19 cellular contexts compared by ENCODE assay signal in the genomic region with DNA sequence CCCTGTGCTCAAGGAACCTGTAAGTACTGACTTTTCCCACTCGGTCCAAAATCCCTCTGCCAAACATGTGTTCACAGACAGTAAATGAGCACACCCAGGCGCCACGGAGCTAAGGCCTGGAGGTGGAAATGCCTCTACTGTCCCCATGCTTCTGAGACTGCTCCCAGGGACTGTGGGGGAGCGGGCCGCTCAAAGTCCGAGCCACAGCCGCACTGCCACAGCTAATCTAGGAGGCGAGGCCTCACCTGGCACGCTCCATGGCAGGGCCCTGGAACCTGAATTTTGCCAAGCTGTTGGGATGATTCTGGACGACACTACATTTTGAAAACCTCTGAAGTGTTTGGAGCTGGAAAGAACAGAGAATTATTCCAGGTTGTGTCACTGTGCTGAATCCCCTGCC.
A peak's percentile ranks its signal among the peaks of the same experiment; 100 is the strongest.
DNase-seq lines count a peak whose midpoint lies in the region; ATAC-seq, FAIRE-seq and TF ChIP-seq lines count a peak whose summit lies in the region.
"Had no signal": no experiment of that assay in that cellular context is flagged by ENCODE, and none has a peak within 500 bp of the region (broad histone marks: within the 10 kb centered on the region; RNA-seq: fewer than 3 reads in every experiment).

No MANE protein-coding gene starts in this region.

- no peak overlapping the region for H3K4me2 ChIP-seq in HepG2 (ENCODE audit: low read depth, low read length)

- peaks cover 14% of the 10 kb centered on the region for H3K27me3 Mint-ChIP-seq in glutamatergic neuron (ENCODE audit: unreplicated experiment)

- TF ChIP-seq POLR2A in right lobe of liver (IDR thresholded peaks at IDR 0.05), result no peak
- TF ChIP-seq POLR2A in HepG2 (IDR thresholded peaks at IDR 0.05; ENCODE audit: insufficient read depth in 1 of 2, low read depth in 2 of 2, low read length in 2 of 2), result no peak
- no peak for TF ChIP-seq POLR2A in sigmoid colon (IDR thresholded peaks at IDR 0.05)
- TF ChIP-seq POLR2A in suprapubic skin (IDR thresholded peaks at IDR 0.05), result no peak

- POLR2A ChIA-PET in HepG2 (lab: Yijun Ruan, JAX), result no interaction called here

- H3K4me1 ChIP-seq in right lobe of liver (no peaks in the 10 kb centered on the region), HepG2 (ENCODE audit: insufficient read depth, low read length) (no peaks in the 10 kb centered on the region), sigmoid colon (peaks cover 0 to 23% (median 19%) of the 10 kb centered on the region in 4 donors), suprapubic skin (peaks cover 5% of the 10 kb centered on the region)
- H3K4me1 ChIP-seq: SJSA1 had no signal

- H3K9me3 ChIP-seq in right lobe of liver, result no peaks in the 10 kb centered on the region
- H3K9me3 ChIP-seq in HepG2 (ENCODE audit: low read length), result no peaks in the 10 kb centered on the region
- H3K9me3 ChIP-seq in sigmoid colon, result no peaks in the 10 kb centered on the region
- no peaks in the 10 kb centered on the region for H3K9me3 ChIP-seq in suprapubic skin
- H3K9me3 ChIP-seq: HAP-1, SJSA1 had no signal

- peak in 3 of 4 donors; percentile 16 to 39 (median 31) for ATAC-seq in right lobe of liver
- no peak for ATAC-seq in HepG2

- CTCF ChIA-PET in HepG2 (lab: Yijun Ruan, JAX; ENCODE audit: low intra/inter-chr PET ratio, low total read pairs), result no interaction called here

- H3K27ac Mint-ChIP-seq in glutamatergic neuron (ENCODE audit: unreplicated experiment), result peak overlapping the region; percentile 80

- intact Hi-C loops in right lobe of liver (cut with DNase I) (no loop called here), HepG2 (cut with micrococcal nuclease; ENCODE audit: unreplicated experiment) (no loop called here), sigmoid colon (cut with DNase I) (loop anchor here (10.0 kb wide), 1 partner anchor 355 kb away; no protein-coding TSS in a partner anchor)

- H3K36me3 Mint-ChIP-seq in glutamatergic neuron (ENCODE audit: unreplicated experiment), result no peaks in the 10 kb centered on the region

- TF ChIP-seq EP300 in HepG2 (IDR thresholded peaks at IDR 0.05; ENCODE audit: low read depth in 2 of 2, low read length in 2 of 2) (no peak), HepG2 (CRISPR knock-in tag; IDR thresholded peaks at IDR 0.05; ENCODE audit: borderline replicate concordance) (no peak), sigmoid colon (IDR thresholded peaks at IDR 0.05) (no peak), suprapubic skin (IDR thresholded peaks at IDR 0.05) (no peak)

- no peaks in the 10 kb centered on the region for H4K20me1 ChIP-seq in HepG2 (ENCODE audit: insufficient read depth, low read length)

- H3K27me3 ChIP-seq in right lobe of liver (no peaks in the 10 kb centered on the region), HepG2 (ENCODE audit: control insufficient read depth in 1 of 2, insufficient read depth in 2 of 2, low read length in 2 of 2) (no peaks in the 10 kb centered on the region), sigmoid colon (no peaks in the 10 kb centered on the region), suprapubic skin (no peaks in the 10 kb centered on the region)
- H3K27me3 ChIP-seq: SJSA1 had no signal

- H3K36me3 ChIP-seq in right lobe of liver, result no peaks in the 10 kb centered on the region
- no peaks in the 10 kb centered on the region for H3K36me3 ChIP-seq in HepG2 (replicated peaks in 1 of 2; ENCODE audit: control insufficient read depth in 1 of 2, insufficient read depth in 2 of 2, low read length in 2 of 2)
- H3K36me3 ChIP-seq in sigmoid colon, result no peaks in the 10 kb centered on the region
- H3K36me3 ChIP-seq in suprapubic skin, result peaks cover 5% of the 10 kb centered on the region
- H3K36me3 ChIP-seq: HAP-1, SJSA1 had no signal

- H3K4me3 ChIP-seq in right lobe of liver (no peak overlapping the region), HepG2 (replicated peaks in 1 of 3; ENCODE audit: insufficient read depth in 1 of 3, low read depth in 2 of 3, low read length in 3 of 3) (no peak overlapping the region), sigmoid colon (no peak overlapping the region), suprapubic skin (no peak overlapping the region)
- H3K4me3 ChIP-seq: HAP-1, SJSA1 had no signal

- peak overlapping the region; percentile 32 for H3K4me3 Mint-ChIP-seq in glutamatergic neuron (ENCODE audit: unreplicated experiment)

- peaks cover 30% of the 10 kb centered on the region for H3K9me3 Mint-ChIP-seq in glutamatergic neuron (ENCODE audit: unreplicated experiment)

- no peaks in the 10 kb centered on the region for H3K79me2 ChIP-seq in HepG2 (ENCODE audit: insufficient read depth, low read length)

- 82% methylated on average over 3 of the region's 10 CpGs for WGBS in right lobe of liver (ENCODE audit: insufficient coverage, low coverage, low lambda C conversion rate, missing lambda C conversion rate)
- 94% methylated on average over 8 of the region's 10 CpGs for WGBS in HepG2 (ENCODE audit: low lambda C conversion rate)
- 95 to 96% methylated on average over 10 of the region's 10 CpGs for WGBS in sigmoid colon, 2 donors
- WGBS in suprapubic skin, result 77% methylated on average over 10 of the region's 10 CpGs

- FAIRE-seq in HepG2 (lab: Jason Lieb, UNC), result no peak

- no peak for DNase-seq in right lobe of liver
- no peak for DNase-seq in HepG2 (ENCODE audit: low spot score)
- no peak for DNase-seq in glutamatergic neuron
- peak; percentile 62 for DNase-seq in sigmoid colon
- DNase-seq in suprapubic skin (ENCODE audit: low spot score in 2 of 2), result no peak
- no peak for DNase-seq in RKO (ENCODE audit: low spot score)
- DNase-seq in SIG-M5 (lab: John Stamatoyannopoulos, UW), result no peak
- DNase-seq in NCI-H524 (lab: John Stamatoyannopoulos, UW), result no peak
- DNase-seq: 8988T, C1 segment of cervical spinal cord, DMS 273 treated with DMSO at 0.1 percent for 48 hours, MV-4-11, NCI-H1417 treated with DMSO at 0.1 percent for 48 hours, NCI-H2227 treated with DMSO at 0.1 percent for 48 hours, NCI-H526 treated with DMSO at 0.1 percent for 48 hours, OCI-M1 had no signal

- no peak overlapping the region for H3K9ac ChIP-seq in HepG2 (ENCODE audit: insufficient read depth, low read depth, low read length)

- H3K4me1 Mint-ChIP-seq in glutamatergic neuron (ENCODE audit: low read depth, unreplicated experiment), result peaks cover 50% of the 10 kb centered on the region

- H3K27ac ChIP-seq in right lobe of liver, result no peak overlapping the region
- H3K27ac ChIP-seq in HepG2 (ENCODE audit: extremely low read length, insufficient read depth, low read length), result no peak overlapping the region
- H3K27ac ChIP-seq in sigmoid colon, result peak overlapping the region in 3 of 4 donors; percentile 0 to 64 (median 57)
- H3K27ac ChIP-seq in suprapubic skin, result no peak overlapping the region
- H3K27ac ChIP-seq: RWPE1, SJSA1 had no signal

- BruUV-seq in HepG2 (replicated peaks; lab: Mats Ljungman, UMichigan), result no TSS peak

- TF ChIP-seq RAD21 in HepG2 (CRISPR knock-in tag; IDR thresholded peaks at IDR 0.05), result no peak

- in situ Hi-C loops in HepG2 (cut with HindIII; ENCODE audit: extremely low pct_ligation_motif_present, low pct_unique_long_range_greater_than_20kb), result no loop called here

- H2AFZ ChIP-seq in HepG2 (ENCODE audit: low read length), result no peak overlapping the region

- TF ChIP-seq CTCF in right lobe of liver (IDR thresholded peaks at IDR 0.05) (no peak), HepG2 (CRISPR knock-in tag; IDR thresholded peaks at IDR 0.05) (no peak), glutamatergic neuron (IDR thresholded peaks at IDR 0.05; ENCODE audit: partially characterized antibody, unreplicated experiment) (no peak), sigmoid colon (IDR thresholded peaks at IDR 0.05) (no peak), suprapubic skin (IDR thresholded peaks at IDR 0.05) (no peak)

TF ChIP-seq in HepG2, 621 proteins besides CTCF, POLR2A, EP300 and RAD21 (continues in another document):
- TF ChIP-seq ZNF343 (CRISPR knock-in tag; IDR thresholded peaks at IDR 0.05), result no peak
- TF ChIP-seq, protein P1, sequence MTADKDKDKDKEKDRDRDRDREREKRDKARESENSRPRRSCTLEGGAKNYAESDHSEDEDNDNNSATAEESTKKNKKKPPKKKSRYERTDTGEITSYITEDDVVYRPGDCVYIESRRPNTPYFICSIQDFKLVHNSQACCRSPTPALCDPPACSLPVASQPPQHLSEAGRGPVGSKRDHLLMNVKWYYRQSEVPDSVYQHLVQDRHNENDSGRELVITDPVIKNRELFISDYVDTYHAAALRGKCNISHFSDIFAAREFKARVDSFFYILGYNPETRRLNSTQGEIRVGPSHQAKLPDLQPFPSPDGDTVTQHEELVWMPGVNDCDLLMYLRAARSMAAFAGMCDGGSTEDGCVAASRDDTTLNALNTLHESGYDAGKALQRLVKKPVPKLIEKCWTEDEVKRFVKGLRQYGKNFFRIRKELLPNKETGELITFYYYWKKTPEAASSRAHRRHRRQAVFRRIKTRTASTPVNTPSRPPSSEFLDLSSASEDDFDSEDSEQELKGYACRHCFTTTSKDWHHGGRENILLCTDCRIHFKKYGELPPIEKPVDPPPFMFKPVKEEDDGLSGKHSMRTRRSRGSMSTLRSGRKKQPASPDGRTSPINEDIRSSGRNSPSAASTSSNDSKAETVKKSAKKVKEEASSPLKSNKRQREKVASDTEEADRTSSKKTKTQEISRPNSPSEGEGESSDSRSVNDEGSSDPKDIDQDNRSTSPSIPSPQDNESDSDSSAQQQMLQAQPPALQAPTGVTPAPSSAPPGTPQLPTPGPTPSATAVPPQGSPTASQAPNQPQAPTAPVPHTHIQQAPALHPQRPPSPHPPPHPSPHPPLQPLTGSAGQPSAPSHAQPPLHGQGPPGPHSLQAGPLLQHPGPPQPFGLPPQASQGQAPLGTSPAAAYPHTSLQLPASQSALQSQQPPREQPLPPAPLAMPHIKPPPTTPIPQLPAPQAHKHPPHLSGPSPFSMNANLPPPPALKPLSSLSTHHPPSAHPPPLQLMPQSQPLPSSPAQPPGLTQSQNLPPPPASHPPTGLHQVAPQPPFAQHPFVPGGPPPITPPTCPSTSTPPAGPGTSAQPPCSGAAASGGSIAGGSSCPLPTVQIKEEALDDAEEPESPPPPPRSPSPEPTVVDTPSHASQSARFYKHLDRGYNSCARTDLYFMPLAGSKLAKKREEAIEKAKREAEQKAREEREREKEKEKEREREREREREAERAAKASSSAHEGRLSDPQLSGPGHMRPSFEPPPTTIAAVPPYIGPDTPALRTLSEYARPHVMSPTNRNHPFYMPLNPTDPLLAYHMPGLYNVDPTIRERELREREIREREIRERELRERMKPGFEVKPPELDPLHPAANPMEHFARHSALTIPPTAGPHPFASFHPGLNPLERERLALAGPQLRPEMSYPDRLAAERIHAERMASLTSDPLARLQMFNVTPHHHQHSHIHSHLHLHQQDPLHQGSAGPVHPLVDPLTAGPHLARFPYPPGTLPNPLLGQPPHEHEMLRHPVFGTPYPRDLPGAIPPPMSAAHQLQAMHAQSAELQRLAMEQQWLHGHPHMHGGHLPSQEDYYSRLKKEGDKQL (CRISPR knock-in tag; IDR thresholded peaks at IDR 0.05; ENCODE audit: low read depth), result no peak
- TF ChIP-seq RAD51 (IDR thresholded peaks at IDR 0.05; ENCODE audit: borderline replicate concordance), result no peak

Comparison
In these comparisons a context has a peak if more than half of its experiments do, and no peak if none do; other contexts are left out.
1. H3K27ac ChIP-seq: peak in sigmoid colon (3 of 4); none in right lobe of liver (0 of 3), HepG2 (single experiment) and suprapubic skin (single experiment).